ENCODE assay signal across 12 cellular contexts in genomic region chr3:14458434-14459280, GRCh38. TPM values are rescaled to one million over a fixed set of nuclear protein-coding genes. Genes with fewer than 3 reads are reported as not detected.
DNase-seq lines count a peak whose midpoint lies in the region; ATAC-seq, FAIRE-seq and TF ChIP-seq lines count a peak whose summit lies in the region.
"Had no signal": no experiment of that assay in that cellular context is flagged by ENCODE, and none has a peak within 500 bp of the region (broad histone marks: within the 10 kb centered on the region; RNA-seq: fewer than 3 reads in every experiment).

No MANE protein-coding gene starts in this region.

- H3K9me1 ChIP-seq in K562 (ENCODE audit: control insufficient read depth, insufficient read depth, low read length), result peaks cover 3% of the 10 kb centered on the region

- peak overlapping the region; percentile 79 to 84 for H3K27ac Mint-ChIP-seq in activated naive CD4-positive, alpha-beta T cell treated with anti-CD3 and anti-CD28 coated beads, Interleukin-2, amount 50 U/mL, for 72 hours
- peak overlapping the region; percentile 80 for H3K27ac Mint-ChIP-seq in stimulated activated effector memory CD8-positive, alpha-beta T cell treated with anti-CD3 and anti-CD28 coated beads, Interleukin-12 subunit alpha, Interleukin-12 subunit beta, amount 100 ng/mL, for 72 hours

- H3K9me3 ChIP-seq in K562 (replicated peaks; ENCODE audit: control insufficient read depth, insufficient read depth, low read depth, low read length), result no peaks in the 10 kb centered on the region

- no peak for TF ChIP-seq RAD21 in K562 (CRISPR knock-in tag; conservative IDR thresholded peaks at IDR 0.05 in 1 of 2, IDR thresholded peaks at IDR 0.05 in 1 of 2)

- FAIRE-seq in K562 (lab: Jason Lieb, UNC) (peak; percentile 60), H54 (lab: Jason Lieb, UNC) (no peak)
- FAIRE-seq: HepG2, islet of Langerhans had no signal

- in situ Hi-C loops in K562 (cut with MboI), result no loop called here

- TF ChIP-seq CTCF in K562 (IDR thresholded peaks at IDR 0.05 in 2 of 3, conservative IDR thresholded peaks at IDR 0.05 in 1 of 3; ENCODE audit: insufficient read depth in 2 of 3, low read depth in 1 of 3, low read length in 3 of 3), result no peak

- peak overlapping the region; percentile 20 for H3K4me3 Mint-ChIP-seq in stimulated activated effector memory CD8-positive, alpha-beta T cell treated with anti-CD3 and anti-CD28 coated beads, Interleukin-12 subunit alpha, Interleukin-12 subunit beta, amount 100 ng/mL, for 72 hours

- ATAC-seq in activated naive CD4-positive, alpha-beta T cell treated with anti-CD3 and anti-CD28 coated beads, Interleukin-2, amount 50 U/mL, for 72 hours, result peak; percentile 43 to 63
- ATAC-seq in HG03354 (IDR thresholded peaks at IDR 0.05; ENCODE audit: poor library complexity, severe bottlenecking, unreplicated experiment), result peak; percentile 72
- ATAC-seq in K562, result no peak
- ATAC-seq in stimulated activated effector memory CD8-positive, alpha-beta T cell treated with anti-CD3 and anti-CD28 coated beads, Interleukin-12 subunit alpha, Interleukin-12 subunit beta, amount 100 ng/mL, for 72 hours, result peak; percentile 89
- ATAC-seq: HepG2 had no signal

- H4K20me1 ChIP-seq in K562 (replicated peaks; ENCODE audit: control insufficient read depth, insufficient read depth, low read length), result no peaks in the 10 kb centered on the region

- H2AFZ ChIP-seq in K562 (ENCODE audit: low read depth, low read length), result 0 out of 2 replicates have a peak overlapping the region, but pooled peaks have one; percentile 47

- H3K4me1 Mint-ChIP-seq in stimulated activated effector memory CD8-positive, alpha-beta T cell treated with anti-CD3 and anti-CD28 coated beads, Interleukin-12 subunit alpha, Interleukin-12 subunit beta, amount 100 ng/mL, for 72 hours, result peaks cover 26% of the 10 kb centered on the region

- BruUV-seq in K562 (replicated peaks; lab: Mats Ljungman, UMichigan), result no TSS peak

- TF ChIP-seq POLR2A in K562 (conservative IDR thresholded peaks at IDR 0.05), result no peak
- no peak for TF ChIP-seq POLR2A in H54 (IDR thresholded peaks at IDR 0.05; ENCODE audit: low read depth, low read length)

- CTCF ChIA-PET in K562 (lab: Yijun Ruan, JAX; ENCODE audit: low intra/inter-chr PET ratio), result interaction anchor here (4.7 kb wide), 1 partner anchor 197 kb away, joined by 69 read pairs; no protein-coding TSS in a partner anchor

- intact Hi-C loops in K562 (cut with micrococcal nuclease), result loop anchor here (2.0 kb wide), 1 partner anchor 56 kb away; the partner anchor contains the start of gene SLC6A6

- H3K36me3 ChIP-seq in K562 (ENCODE audit: control insufficient read depth, insufficient read depth, low read length), result peaks cover 100% of the 10 kb centered on the region

- H3K9ac ChIP-seq in K562 (ENCODE audit: insufficient read depth in 1 of 2, low read depth in 2 of 2, low read length in 2 of 2), result peak overlapping the region in 1 of 2 experiments; percentile 63; a peak in 1 of 4 replicates

- no peak for TF ChIP-seq EP300 in K562 (IDR thresholded peaks at IDR 0.05; ENCODE audit: low read length)

- H3K4me1 ChIP-seq in K562 (replicated peaks in 1 of 2; ENCODE audit: control insufficient read depth in 2 of 2, insufficient read depth in 2 of 2, low read length in 2 of 2), result peaks cover 9 to 12% of the 10 kb centered on the region in 2 experiments; a peak in 3 of 5 replicates

- DNase-seq in activated naive CD4-positive, alpha-beta T cell treated with anti-CD3 and anti-CD28 coated beads, Interleukin-2, amount 50 U/mL, for 72 hours (ENCODE audit: low spot score in 2 of 2), result no peak
- DNase-seq in activated naive CD4-positive, alpha-beta T cell treated with Interleukin-2 at 50 U/mL for 16 hours, result no peak
- DNase-seq in K562 (ENCODE audit: extremely low read depth in 1 of 4, low spot score in 3 of 4) (no peak), NCI-H1092 (lab: John Stamatoyannopoulos, UW) (no peak), UCSD-AML1 (lab: John Stamatoyannopoulos, UW; ENCODE audit: unreplicated experiment) (no peak), H54 (ENCODE audit: insufficient read length, low spot score) (no peak)
- DNase-seq in stimulated activated effector memory CD8-positive, alpha-beta T cell treated with anti-CD3 and anti-CD28 coated beads, Interleukin-12 subunit alpha, Interleukin-12 subunit beta, amount 100 ng/mL, for 72 hours (ENCODE audit: low spot score in 2 of 2), result no peak
- DNase-seq: NCI-H187 treated with DMSO at 0.1 percent for 48 hours, occipital lobe had no signal

- 79% methylated on average over 11 of the region's 11 CpGs for WGBS in K562 (ENCODE audit: insufficient coverage, low coverage, missing lambda C conversion rate)

- no peak overlapping the region; the same call in 1 of the 2 replicates for H3K4me2 ChIP-seq in K562 (ENCODE audit: insufficient read depth, low read length)

- H3K79me2 ChIP-seq in K562 (ENCODE audit: control insufficient read depth, insufficient read depth, low read length), result no peaks in the 10 kb centered on the region

- POLR2A ChIA-PET in K562 (lab: Yijun Ruan, JAX), result interaction anchor here (0.8 to 2.2 kb wide), 7 partner anchors 8 to 1401 kb away, joined by 3 to 10 read pairs (median 3); no protein-coding TSS in a partner anchor

- H3K27ac ChIP-seq in K562 (ENCODE audit: extremely low read depth, low read depth, low read length), result peak overlapping the region; percentile 45; the same call in 2 of the 3 replicates

- H3K4me3 ChIP-seq in K562, result no peak overlapping the region

- H3K27me3 ChIP-seq in K562 (ENCODE audit: control insufficient read depth in 2 of 2, insufficient read depth in 2 of 2, low read length in 2 of 2), result no peaks in the 10 kb centered on the region

- no peaks in the 10 kb centered on the region for H3K9me3 Mint-ChIP-seq in activated naive CD4-positive, alpha-beta T cell treated with anti-CD3 and anti-CD28 coated beads, Interleukin-2, amount 50 U/mL, for 72 hours
- no peaks in the 10 kb centered on the region for H3K9me3 Mint-ChIP-seq in stimulated activated effector memory CD8-positive, alpha-beta T cell treated with anti-CD3 and anti-CD28 coated beads, Interleukin-12 subunit alpha, Interleukin-12 subunit beta, amount 100 ng/mL, for 72 hours

- H3K36me3 Mint-ChIP-seq in activated naive CD4-positive, alpha-beta T cell treated with anti-CD3 and anti-CD28 coated beads, Interleukin-2, amount 50 U/mL, for 72 hours, result peaks cover 0 to 16% of the 10 kb centered on the region in 2 donors
- peaks cover 89% of the 10 kb centered on the region for H3K36me3 Mint-ChIP-seq in stimulated activated effector memory CD8-positive, alpha-beta T cell treated with anti-CD3 and anti-CD28 coated beads, Interleukin-12 subunit alpha, Interleukin-12 subunit beta, amount 100 ng/mL, for 72 hours

TF ChIP-seq in K562, 482 proteins besides CTCF, POLR2A, EP300 and RAD21:
- no peak for TF ChIP-seq ZFP1 (CRISPR knock-in tag; IDR thresholded peaks at IDR 0.05)
- no peak for TF ChIP-seq ZFPM2 (CRISPR knock-in tag; IDR thresholded peaks at IDR 0.05)
- no peak for TF ChIP-seq TBL1XR1 (IDR thresholded peaks at IDR 0.05; ENCODE audit: low read length in 2 of 2)
- no peak for TF ChIP-seq ZFP30 (CRISPR knock-in tag; IDR thresholded peaks at IDR 0.05; ENCODE audit: borderline replicate concordance)
- no peak for TF ChIP-seq PPARD (CRISPR knock-in tag; IDR thresholded peaks at IDR 0.05)
- no peak for TF ChIP-seq NCOA4 (IDR thresholded peaks at IDR 0.05; ENCODE audit: partially characterized antibody)
- TF ChIP-seq ZC3H4 (CRISPR knock-in tag; IDR thresholded peaks at IDR 0.05; ENCODE audit: borderline replicate concordance), result no peak
- TF ChIP-seq FOXA1 (IDR thresholded peaks at IDR 0.05; ENCODE audit: borderline replicate concordance), result no peak

RNA-seq across cellular contexts. Expression of gene SLC6A6, which starts 56.3 kb away (rescaled TPM):
- total RNA-seq in activated naive CD4-positive, alpha-beta T cell treated with anti-CD3 and anti-CD28 coated beads, Interleukin-2, amount 50 U/mL, for 72 hours, result 10 to 100 TPM; 52.7 to 71.9 TPM
- total RNA-seq in K562 (2011; cell fraction: chromatin; rRNA removed; ENCODE audit: low replicate concordance), result 361 and 756 TPM in 2 replicates
- total RNA-seq in K562 (2011; cell fraction: nucleolus; rRNA removed), result 315 and 326 TPM in 2 replicates
- total RNA-seq in K562 (2011; cell fraction: nucleoplasm; rRNA removed), result 358 and 388 TPM in 2 replicates
- total RNA-seq in K562 (2014; rRNA removed) (106 and 223 TPM in 2 replicates), K562 (2014; rRNA removed; fragmentation: Illumina TruSeq; extraction: Trizol) (79.6 and 90.2 TPM in 2 replicates), K562 (2015; rRNA removed; fragmentation: Illumina TruSeq; extraction: Trizol) (91.9 and 93.2 TPM in 2 replicates), K562 (2021) (194 and 203 TPM in 2 replicates)
- polyA plus RNA-seq in K562 (2011; rRNA removed) (71.4 and 100 TPM in 2 replicates), K562 (2014; fragmentation: Illumina TruSeq; extraction: Trizol) (121 and 139 TPM in 2 replicates), K562 (2014; fragmentation: Nextera tagmentation; extraction: Ambion mirVana) (10 to 100 TPM; 12.3 to 14.8 TPM), K562 (2014; rRNA removed) (111 and 129 TPM in 2 replicates)
- 56.5 and 73.9 TPM in 2 replicates for polyA plus RNA-seq in K562 (2011; cell fraction: cytosol; rRNA removed)
- 434 and 457 TPM in 2 replicates for polyA plus RNA-seq in K562 (2011; cell fraction: nucleus; rRNA removed)
- polyA plus RNA-seq in K562 (2012), result 52.3 and 64.9 TPM in 2 replicates
- 75.5 and 106 TPM in 2 replicates for polyA minus RNA-seq in K562 (2011; rRNA and poly(A)+ RNA removed)
- 40.8 and 83.0 TPM in 2 replicates for polyA minus RNA-seq in K562 (2011; cell fraction: cytosol; rRNA and poly(A)+ RNA removed)
- 138 and 192 TPM in 2 replicates for polyA minus RNA-seq in K562 (2011; cell fraction: nucleus; rRNA and poly(A)+ RNA removed)
